Comparison of ENCODE assay signal across 23 cellular contexts in the genomic region with DNA sequence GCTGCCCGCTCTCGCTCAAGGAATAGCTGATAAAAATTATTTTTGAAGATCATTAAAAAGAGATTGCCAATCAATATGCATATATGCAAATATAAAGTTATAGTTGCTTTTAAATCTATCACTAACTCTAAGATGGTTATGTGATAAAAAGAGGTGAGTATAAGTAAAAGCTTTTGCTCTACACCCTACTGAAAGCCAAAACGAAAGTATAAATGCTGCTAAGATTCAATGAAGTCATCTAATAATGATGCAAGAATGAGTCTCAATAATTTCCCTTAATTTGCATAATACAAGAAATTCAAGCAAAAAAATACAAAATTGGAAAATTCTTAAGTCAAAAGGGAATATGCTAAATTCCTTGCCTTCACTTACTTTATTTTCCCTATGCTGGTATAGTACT.
DNase-seq lines count a peak whose midpoint lies in the region; ATAC-seq, FAIRE-seq and TF ChIP-seq lines count a peak whose summit lies in the region.
"Had no signal": no experiment of that assay in that cellular context is flagged by ENCODE, and none has a peak within 500 bp of the region (broad histone marks: within the 10 kb centered on the region; RNA-seq: fewer than 3 reads in every experiment).

No MANE protein-coding gene starts in this region.

- TF ChIP-seq POLR2A in K562 (conservative IDR thresholded peaks at IDR 0.05) (no peak), right lobe of liver (IDR thresholded peaks at IDR 0.05) (no peak)

- CTCF ChIA-PET in activated CD4-positive, alpha-beta T cell treated with anti-CD3 and anti-CD28 coated beads, Interleukin-2, amount 10 ng/mL, durations not matched to agents 7 days and 5 days (lab: Charles Lee): no interaction called here
- CTCF ChIA-PET in K562 (lab: Yijun Ruan, JAX; ENCODE audit: low intra/inter-chr PET ratio) (no interaction called here), MCF 10A (lab: Yijun Ruan, JAX) (interaction anchor here (0.7 to 0.8 kb wide), 2 partner anchors 46 to 134 kb away, joined by 4 to 5 read pairs; no protein-coding TSS in a partner anchor)

- no peak for FAIRE-seq in K562 (lab: Jason Lieb, UNC)
- FAIRE-seq: bronchial epithelial cell, frontal cortex, GM12892 had no signal

- H3K9me3 ChIP-seq in K562 (replicated peaks; ENCODE audit: control insufficient read depth, insufficient read depth, low read depth, low read length) (no peaks in the 10 kb centered on the region), right lobe of liver (no peaks in the 10 kb centered on the region)
- H3K9me3 ChIP-seq: prostate gland, sigmoid colon, SJCRH30, tibial nerve had no signal

- TF ChIP-seq RAD21 in K562 (CRISPR knock-in tag; conservative IDR thresholded peaks at IDR 0.05 in 1 of 2, IDR thresholded peaks at IDR 0.05 in 1 of 2): no peak

- H4K20me1 ChIP-seq in K562 (replicated peaks; ENCODE audit: control insufficient read depth, insufficient read depth, low read length): no peaks in the 10 kb centered on the region

- ATAC-seq in K562 (no peak), right lobe of liver (no peak), HG02870 (IDR thresholded peaks at IDR 0.05; ENCODE audit: unreplicated experiment) (no peak)
- no peak for ATAC-seq in stimulated activated naive B cell treated with anti-CD40 and anti-IgM and Interleukin-4, amounts not matched to agents 10 μg/mL and 1 μg/mL and 100 μg/mL, for 72 hours (replicated peaks)

- peaks cover 85% of the 10 kb centered on the region for H3K36me3 ChIP-seq in K562 (ENCODE audit: control insufficient read depth, insufficient read depth, low read length)
- H3K36me3 ChIP-seq in right lobe of liver: peaks cover 0 to 40% (median 0%) of the 10 kb centered on the region in 4 donors

- no peak overlapping the region for H2AFZ ChIP-seq in K562 (ENCODE audit: low read depth, low read length)

- WGBS in K562 (ENCODE audit: insufficient coverage, low coverage, missing lambda C conversion rate): 75% methylated on average over 3 of the region's 3 CpGs
- 82% methylated on average over 3 of the region's 3 CpGs for WGBS in right lobe of liver (ENCODE audit: insufficient coverage, low coverage, low lambda C conversion rate, missing lambda C conversion rate)

- no peak overlapping the region for H3K4me3 ChIP-seq in HL-60 (replicated peaks; ENCODE audit: insufficient read depth, low read length)
- no peak overlapping the region for H3K4me3 ChIP-seq in K562
- H3K4me3 ChIP-seq in right lobe of liver: no peak overlapping the region
- H3K4me3 ChIP-seq: coronary artery, prostate gland, sigmoid colon, SJCRH30, tibial nerve had no signal

- no peak overlapping the region for H3K4me3 Mint-ChIP-seq in activated CD4-positive, alpha-beta T cell treated with anti-CD3 and anti-CD28 coated beads, Interleukin-2, amount 10 ng/mL, durations not matched to agents 7 days and 5 days
- H3K4me3 Mint-ChIP-seq in MCF 10A (ENCODE audit: unreplicated experiment): no peak overlapping the region
- H3K4me3 Mint-ChIP-seq in stimulated activated naive B cell treated with anti-CD40 and anti-IgM and Interleukin-4, amounts not matched to agents 10 μg/mL and 1 μg/mL and 100 μg/mL, for 72 hours: no peak overlapping the region
- H3K4me3 Mint-ChIP-seq: activated CD4-positive, alpha-beta T cell treated with anti-CD3 and anti-CD28 coated beads, Interleukin-2, amount 10 ng/mL, durations not matched to agents 24 days and 14 days had no signal

- H3K27ac ChIP-seq in HL-60 (replicated peaks) (peak overlapping the region; percentile 39), K562 (ENCODE audit: extremely low read depth, low read depth, low read length) (no peak overlapping the region), right lobe of liver (peak overlapping the region in 2 of 3 donors; percentile 3 to 70)
- H3K27ac ChIP-seq: coronary artery, prostate gland, sigmoid colon, SJCRH30 had no signal

- intact Hi-C loops in K562 (cut with micrococcal nuclease) (no loop called here), right lobe of liver (cut with DNase I) (no loop called here), MCF 10A (cut with micrococcal nuclease) (no loop called here)

- H3K27me3 Mint-ChIP-seq in activated CD4-positive, alpha-beta T cell treated with anti-CD3 and anti-CD28 coated beads, Interleukin-2, amount 10 ng/mL, durations not matched to agents 7 days and 5 days: no peaks in the 10 kb centered on the region
- no peaks in the 10 kb centered on the region for H3K27me3 Mint-ChIP-seq in MCF 10A (ENCODE audit: insufficient read depth, unreplicated experiment)
- H3K27me3 Mint-ChIP-seq in stimulated activated naive B cell treated with anti-CD40 and anti-IgM and Interleukin-4, amounts not matched to agents 10 μg/mL and 1 μg/mL and 100 μg/mL, for 72 hours: no peaks in the 10 kb centered on the region
- H3K27me3 Mint-ChIP-seq: activated CD4-positive, alpha-beta T cell treated with anti-CD3 and anti-CD28 coated beads, Interleukin-2, amount 10 ng/mL, durations not matched to agents 24 days and 14 days had no signal

- peaks cover 69% of the 10 kb centered on the region for H3K36me3 Mint-ChIP-seq in activated CD4-positive, alpha-beta T cell treated with anti-CD3 and anti-CD28 coated beads, Interleukin-2, amount 10 ng/mL, durations not matched to agents 7 days and 5 days (ENCODE audit: low read depth)
- H3K36me3 Mint-ChIP-seq in MCF 10A (ENCODE audit: insufficient read depth, unreplicated experiment): peaks cover 82% of the 10 kb centered on the region
- peaks cover 75 to 83% of the 10 kb centered on the region in 2 donors for H3K36me3 Mint-ChIP-seq in stimulated activated naive B cell treated with anti-CD40 and anti-IgM and Interleukin-4, amounts not matched to agents 10 μg/mL and 1 μg/mL and 100 μg/mL, for 72 hours

- no peak for TF ChIP-seq CTCF in HL-60 (IDR thresholded peaks at IDR 0.05; ENCODE audit: insufficient read depth, low read length)
- TF ChIP-seq CTCF in K562 (IDR thresholded peaks at IDR 0.05 in 2 of 3, conservative IDR thresholded peaks at IDR 0.05 in 1 of 3; ENCODE audit: insufficient read depth in 2 of 3, low read depth in 1 of 3, low read length in 3 of 3): no peak
- no peak for TF ChIP-seq CTCF in right lobe of liver (IDR thresholded peaks at IDR 0.05)
- TF ChIP-seq CTCF in MCF 10A (IDR thresholded peaks at IDR 0.05; ENCODE audit: unreplicated experiment): no peak

- peaks cover 27% of the 10 kb centered on the region for H3K4me1 Mint-ChIP-seq in activated CD4-positive, alpha-beta T cell treated with anti-CD3 and anti-CD28 coated beads, Interleukin-2, amount 10 ng/mL, durations not matched to agents 7 days and 5 days
- H3K4me1 Mint-ChIP-seq in MCF 10A (ENCODE audit: insufficient read depth, unreplicated experiment): peaks cover 8% of the 10 kb centered on the region
- H3K4me1 Mint-ChIP-seq in stimulated activated naive B cell treated with anti-CD40 and anti-IgM and Interleukin-4, amounts not matched to agents 10 μg/mL and 1 μg/mL and 100 μg/mL, for 72 hours: peaks cover 15 to 33% of the 10 kb centered on the region in 2 donors

- no peaks in the 10 kb centered on the region for H3K79me2 ChIP-seq in K562 (ENCODE audit: control insufficient read depth, insufficient read depth, low read length)

- no peak overlapping the region for H3K4me2 ChIP-seq in K562 (ENCODE audit: insufficient read depth, low read length)

- in situ Hi-C loops in K562 (cut with MboI): no loop called here

- no peak for DNase-seq in activated CD4-positive, alpha-beta T cell treated with anti-CD3 and anti-CD28 coated beads, Interleukin-2, amount 10 ng/mL, durations not matched to agents 7 days and 5 days
- DNase-seq in activated CD4-positive, alpha-beta T cell treated with anti-CD3 and anti-CD28 coated beads for 48 hours: no peak
- DNase-seq in HL-60 (ENCODE audit: low read depth in 1 of 2, low spot score in 1 of 2) (no peak), K562 (ENCODE audit: extremely low read depth in 1 of 4, low spot score in 3 of 4) (no peak), right lobe of liver (no peak), MCF 10A (ENCODE audit: unreplicated experiment) (no peak)
- DNase-seq in stimulated activated naive B cell treated with anti-CD40 and anti-IgM and Interleukin-4, amounts not matched to agents 10 μg/mL and 1 μg/mL and 100 μg/mL, for 72 hours: no peak
- DNase-seq: activated CD4-positive, alpha-beta T cell treated with anti-CD3 and anti-CD28 coated beads, Interleukin-2, amount 10 ng/mL, durations not matched to agents 24 days and 14 days; DMS153; hippocampal formation; NCI-H146; NCI-H2107; NCI-H446; NCI-H82; sigmoid colon; SJCRH30 had no signal

- BruUV-seq in K562 (replicated peaks; lab: Mats Ljungman, UMichigan) (no TSS peak), MCF 10A (replicated peaks; lab: Mats Ljungman, UMichigan) (no TSS peak)

- H3K9me1 ChIP-seq in K562 (ENCODE audit: control insufficient read depth, insufficient read depth, low read length): no peaks in the 10 kb centered on the region

- H3K27ac Mint-ChIP-seq in activated CD4-positive, alpha-beta T cell treated with anti-CD3 and anti-CD28 coated beads, Interleukin-2, amount 10 ng/mL, durations not matched to agents 7 days and 5 days: peak overlapping the region; percentile 11
- no peak overlapping the region for H3K27ac Mint-ChIP-seq in MCF 10A (ENCODE audit: low read depth, unreplicated experiment)
- no peak overlapping the region for H3K27ac Mint-ChIP-seq in stimulated activated naive B cell treated with anti-CD40 and anti-IgM and Interleukin-4, amounts not matched to agents 10 μg/mL and 1 μg/mL and 100 μg/mL, for 72 hours

- POLR2A ChIA-PET in activated CD4-positive, alpha-beta T cell treated with anti-CD3 and anti-CD28 coated beads, Interleukin-2, amount 10 ng/mL, durations not matched to agents 7 days and 5 days (lab: Charles Lee): no interaction called here
- POLR2A ChIA-PET in K562 (lab: Yijun Ruan, JAX): no interaction called here
- POLR2A ChIA-PET in MCF 10A (lab: Yijun Ruan, JAX): no interaction called here

- H3K9me3 Mint-ChIP-seq in activated CD4-positive, alpha-beta T cell treated with anti-CD3 and anti-CD28 coated beads, Interleukin-2, amount 10 ng/mL, durations not matched to agents 7 days and 5 days: no peaks in the 10 kb centered on the region
- no peaks in the 10 kb centered on the region for H3K9me3 Mint-ChIP-seq in MCF 10A (ENCODE audit: unreplicated experiment)
- H3K9me3 Mint-ChIP-seq in stimulated activated naive B cell treated with anti-CD40 and anti-IgM and Interleukin-4, amounts not matched to agents 10 μg/mL and 1 μg/mL and 100 μg/mL, for 72 hours: peaks cover 0 to 5% of the 10 kb centered on the region in 2 donors
- H3K9me3 Mint-ChIP-seq: activated CD4-positive, alpha-beta T cell treated with anti-CD3 and anti-CD28 coated beads, Interleukin-2, amount 10 ng/mL, durations not matched to agents 24 days and 14 days had no signal

- H3K27me3 ChIP-seq in HL-60 (ENCODE audit: insufficient read depth, poor library complexity, severe bottlenecking) (no peaks in the 10 kb centered on the region), K562 (ENCODE audit: control insufficient read depth in 2 of 2, insufficient read depth in 2 of 2, low read length in 2 of 2) (no peaks in the 10 kb centered on the region), right lobe of liver (no peaks in the 10 kb centered on the region)
- H3K27me3 ChIP-seq: sigmoid colon, SJCRH30, tibial nerve had no signal

- H3K4me1 ChIP-seq in K562 (replicated peaks in 1 of 2; ENCODE audit: control insufficient read depth in 2 of 2, insufficient read depth in 2 of 2, low read length in 2 of 2) (no peaks in the 10 kb centered on the region), right lobe of liver (peaks cover 0 to 23% (median 3%) of the 10 kb centered on the region in 4 donors)
- H3K4me1 ChIP-seq: prostate gland, SJCRH30 had no signal

- TF ChIP-seq EP300 in K562 (IDR thresholded peaks at IDR 0.05; ENCODE audit: low read length): no peak

- no peak overlapping the region for H3K9ac ChIP-seq in K562 (ENCODE audit: insufficient read depth in 1 of 2, low read depth in 2 of 2, low read length in 2 of 2)
